ENCODE assay signal across 1 cellular context in the genomic region with DNA sequence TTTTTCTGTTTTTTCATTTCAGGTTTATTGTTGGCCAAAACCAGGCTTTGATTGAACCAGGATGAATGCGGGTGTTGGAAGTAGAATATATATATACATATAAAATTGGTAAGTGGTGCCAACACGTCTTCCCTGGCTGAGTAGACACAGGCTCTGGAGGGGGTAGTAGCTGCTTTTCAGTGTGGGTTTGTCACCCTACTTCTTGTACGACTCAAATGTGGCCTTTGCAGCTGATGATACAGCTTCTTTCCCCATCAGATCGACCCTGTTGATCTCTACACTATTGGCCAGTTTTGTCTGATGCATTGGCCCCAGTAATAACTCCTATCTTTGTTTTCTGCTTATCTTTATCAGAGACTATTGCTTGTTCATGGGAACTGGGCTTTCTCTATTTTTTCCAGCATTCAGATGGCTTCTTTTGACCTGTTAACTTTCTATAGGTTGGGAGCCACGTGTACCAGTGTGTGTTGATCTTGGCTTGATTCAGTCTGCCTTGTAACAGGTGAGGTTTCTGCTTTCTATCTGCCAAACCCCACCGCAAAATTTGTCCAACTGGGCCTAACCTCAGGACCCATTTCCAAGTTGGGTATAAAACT.
TF ChIP-seq lines count a peak whose summit lies in the region.

No MANE protein-coding gene starts in this region.

TF ChIP-seq in HepG2, 621 proteins besides CTCF, POLR2A, EP300 and RAD21 (continued from another document and continues in another):
- TF ChIP-seq, protein P1, sequence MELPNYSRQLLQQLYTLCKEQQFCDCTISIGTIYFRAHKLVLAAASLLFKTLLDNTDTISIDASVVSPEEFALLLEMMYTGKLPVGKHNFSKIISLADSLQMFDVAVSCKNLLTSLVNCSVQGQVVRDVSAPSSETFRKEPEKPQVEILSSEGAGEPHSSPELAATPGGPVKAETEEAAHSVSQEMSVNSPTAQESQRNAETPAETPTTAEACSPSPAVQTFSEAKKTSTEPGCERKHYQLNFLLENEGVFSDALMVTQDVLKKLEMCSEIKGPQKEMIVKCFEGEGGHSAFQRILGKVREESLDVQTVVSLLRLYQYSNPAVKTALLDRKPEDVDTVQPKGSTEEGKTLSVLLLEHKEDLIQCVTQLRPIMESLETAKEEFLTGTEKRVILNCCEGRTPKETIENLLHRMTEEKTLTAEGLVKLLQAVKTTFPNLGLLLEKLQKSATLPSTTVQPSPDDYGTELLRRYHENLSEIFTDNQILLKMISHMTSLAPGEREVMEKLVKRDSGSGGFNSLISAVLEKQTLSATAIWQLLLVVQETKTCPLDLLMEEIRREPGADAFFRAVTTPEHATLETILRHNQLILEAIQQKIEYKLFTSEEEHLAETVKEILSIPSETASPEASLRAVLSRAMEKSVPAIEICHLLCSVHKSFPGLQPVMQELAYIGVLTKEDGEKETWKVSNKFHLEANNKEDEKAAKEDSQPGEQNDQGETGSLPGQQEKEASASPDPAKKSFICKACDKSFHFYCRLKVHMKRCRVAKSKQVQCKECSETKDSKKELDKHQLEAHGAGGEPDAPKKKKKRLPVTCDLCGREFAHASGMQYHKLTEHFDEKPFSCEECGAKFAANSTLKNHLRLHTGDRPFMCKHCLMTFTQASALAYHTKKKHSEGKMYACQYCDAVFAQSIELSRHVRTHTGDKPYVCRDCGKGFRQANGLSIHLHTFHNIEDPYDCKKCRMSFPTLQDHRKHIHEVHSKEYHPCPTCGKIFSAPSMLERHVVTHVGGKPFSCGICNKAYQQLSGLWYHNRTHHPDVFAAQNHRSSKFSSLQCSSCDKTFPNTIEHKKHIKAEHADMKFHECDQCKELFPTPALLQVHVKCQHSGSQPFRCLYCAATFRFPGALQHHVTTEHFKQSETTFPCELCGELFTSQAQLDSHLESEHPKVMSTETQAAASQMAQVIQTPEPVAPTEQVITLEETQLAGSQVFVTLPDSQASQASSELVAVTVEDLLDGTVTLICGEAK (IDR thresholded peaks at IDR 0.05), result no peak
- TF ChIP-seq, protein P1 (CRISPR knock-in tag; IDR thresholded peaks at IDR 0.05), result no peak; the same call in 1 of the 2 replicates
- TF ChIP-seq, protein P2, sequence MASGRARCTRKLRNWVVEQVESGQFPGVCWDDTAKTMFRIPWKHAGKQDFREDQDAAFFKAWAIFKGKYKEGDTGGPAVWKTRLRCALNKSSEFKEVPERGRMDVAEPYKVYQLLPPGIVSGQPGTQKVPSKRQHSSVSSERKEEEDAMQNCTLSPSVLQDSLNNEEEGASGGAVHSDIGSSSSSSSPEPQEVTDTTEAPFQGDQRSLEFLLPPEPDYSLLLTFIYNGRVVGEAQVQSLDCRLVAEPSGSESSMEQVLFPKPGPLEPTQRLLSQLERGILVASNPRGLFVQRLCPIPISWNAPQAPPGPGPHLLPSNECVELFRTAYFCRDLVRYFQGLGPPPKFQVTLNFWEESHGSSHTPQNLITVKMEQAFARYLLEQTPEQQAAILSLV (CRISPR knock-in tag; IDR thresholded peaks at IDR 0.05; ENCODE audit: borderline replicate concordance), result no peak
- TF ChIP-seq ZNF772 (CRISPR knock-in tag; IDR thresholded peaks at IDR 0.05) (0 out of 2 replicates have a peak, but pooled peaks have one; percentile 15), ZNF44 (CRISPR knock-in tag; IDR thresholded peaks at IDR 0.05) (peak; percentile 79), HMGXB4 (CRISPR knock-in tag; IDR thresholded peaks at IDR 0.05; ENCODE audit: borderline replicate concordance in 1 of 2, low read depth in 1 of 2) (0 out of 4 replicates have a peak, but pooled peaks of 1 of the 2 experiments have one; percentile 4), HDAC6 (IDR thresholded peaks at IDR 0.05; ENCODE audit: low read depth, low read length) (no peak; the same call in 1 of the 2 replicates), ZNF484 (CRISPR knock-in tag; IDR thresholded peaks at IDR 0.05; ENCODE audit: borderline replicate concordance, low read depth) (no peak), MEIS2 (CRISPR knock-in tag; IDR thresholded peaks at IDR 0.05) (no peak), ZNF704 (CRISPR knock-in tag; IDR thresholded peaks at IDR 0.05; ENCODE audit: borderline replicate concordance) (no peak; the same call in 1 of the 2 replicates), ZNF296 (CRISPR knock-in tag; conservative IDR thresholded peaks at IDR 0.05) (no peak), ZNF260 (CRISPR knock-in tag; IDR thresholded peaks at IDR 0.05; ENCODE audit: borderline replicate concordance, low read depth) (no peak), KLF11 (CRISPR knock-in tag; IDR thresholded peaks at IDR 0.05) (no peak), RFX3 (CRISPR knock-in tag; IDR thresholded peaks at IDR 0.05) (no peak), ZNF747 (CRISPR knock-in tag; IDR thresholded peaks at IDR 0.05; ENCODE audit: borderline replicate concordance) (no peak), SRSF1 (optimal IDR thresholded peaks at IDR 0.05; ENCODE audit: low read depth, low read length) (no peak), ZNF652 (CRISPR knock-in tag; IDR thresholded peaks at IDR 0.05; ENCODE audit: borderline replicate concordance, low read depth) (no peak; the same call in 1 of the 2 replicates), HNRNPL (IDR thresholded peaks at IDR 0.05; ENCODE audit: low read depth, low read length) (no peak), TEAD3 (CRISPR knock-in tag; optimal IDR thresholded peaks at IDR 0.05; ENCODE audit: borderline replicate concordance) (no peak), SMARCC2 (IDR thresholded peaks at IDR 0.05) (no peak), ZNF777 (CRISPR knock-in tag; IDR thresholded peaks at IDR 0.05) (0 out of 2 replicates have a peak, but pooled peaks have one; percentile 19), ZNF367 (CRISPR knock-in tag; IDR thresholded peaks at IDR 0.05; ENCODE audit: borderline replicate concordance) (0 out of 2 replicates have a peak, but pooled peaks have one; percentile 13), DR1 (CRISPR knock-in tag; IDR thresholded peaks at IDR 0.05) (no peak), TBP (CRISPR knock-in tag; IDR thresholded peaks at IDR 0.05) (no peak), ZNF34 (CRISPR knock-in tag; IDR thresholded peaks at IDR 0.05; ENCODE audit: borderline replicate concordance) (no peak), FOSL1 (CRISPR knock-in tag; IDR thresholded peaks at IDR 0.05; ENCODE audit: borderline replicate concordance) (no peak), SRY (CRISPR knock-in tag; IDR thresholded peaks at IDR 0.05) (0 out of 2 replicates have a peak, but pooled peaks have one; percentile 25), GPN1 (CRISPR knock-in tag; IDR thresholded peaks at IDR 0.05; ENCODE audit: borderline replicate concordance) (no peak), HMG20B (CRISPR knock-in tag; conservative IDR thresholded peaks at IDR 0.05) (no peak), PHF8 (CRISPR knock-in tag; IDR thresholded peaks at IDR 0.05) (0 out of 2 replicates have a peak, but pooled peaks have one; percentile 2), IKZF5 (CRISPR knock-in tag; IDR thresholded peaks at IDR 0.05) (no peak), ZBTB42 (CRISPR knock-in tag; IDR thresholded peaks at IDR 0.05) (peak; percentile 59; the same call in 1 of the 2 replicates), MED8 (CRISPR knock-in tag; IDR thresholded peaks at IDR 0.05; ENCODE audit: insufficient replicate concordance) (no peak), ZBTB8A (CRISPR knock-in tag; IDR thresholded peaks at IDR 0.05; ENCODE audit: borderline replicate concordance, low read depth) (no peak), MAX (IDR thresholded peaks at IDR 0.05) (peak; percentile 18; the same call in 1 of the 2 replicates), ZFP41 (CRISPR knock-in tag; IDR thresholded peaks at IDR 0.05; ENCODE audit: borderline replicate concordance) (no peak), ZNF564 (CRISPR knock-in tag; IDR thresholded peaks at IDR 0.05) (0 out of 2 replicates have a peak, but pooled peaks have one; percentile 17), ZNF354B (CRISPR knock-in tag; IDR thresholded peaks at IDR 0.05) (no peak), ZMYM3 (CRISPR knock-in tag; IDR thresholded peaks at IDR 0.05) (0 out of 2 replicates have a peak, but pooled peaks have one; percentile 10), HOXA7 (CRISPR knock-in tag; IDR thresholded peaks at IDR 0.05) (no peak), ZNF580 (CRISPR knock-in tag; IDR thresholded peaks at IDR 0.05; ENCODE audit: borderline replicate concordance, low read depth) (0 out of 2 replicates have a peak, but pooled peaks have one; percentile 31), ZNF557 (CRISPR knock-in tag; IDR thresholded peaks at IDR 0.05) (no peak), SIN3B (IDR thresholded peaks at IDR 0.05; ENCODE audit: low read length) (no peak; the same call in 1 of the 2 replicates)
- TF ChIP-seq, protein P3, sequence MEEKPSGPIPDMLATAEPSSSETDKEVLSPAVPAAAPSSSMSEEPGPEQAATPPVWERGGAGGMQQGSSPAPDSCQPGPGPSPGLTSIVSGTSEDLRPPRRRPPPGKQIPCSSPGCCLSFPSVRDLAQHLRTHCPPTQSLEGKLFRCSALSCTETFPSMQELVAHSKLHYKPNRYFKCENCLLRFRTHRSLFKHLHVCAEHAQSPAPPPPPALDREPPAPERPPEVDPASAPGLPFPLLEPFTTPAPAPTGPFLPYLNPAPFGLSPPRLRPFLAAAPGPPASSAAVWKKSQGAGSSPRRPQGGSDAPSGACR (CRISPR knock-in tag; IDR thresholded peaks at IDR 0.05), result no peak
- TF ChIP-seq, protein P4, sequence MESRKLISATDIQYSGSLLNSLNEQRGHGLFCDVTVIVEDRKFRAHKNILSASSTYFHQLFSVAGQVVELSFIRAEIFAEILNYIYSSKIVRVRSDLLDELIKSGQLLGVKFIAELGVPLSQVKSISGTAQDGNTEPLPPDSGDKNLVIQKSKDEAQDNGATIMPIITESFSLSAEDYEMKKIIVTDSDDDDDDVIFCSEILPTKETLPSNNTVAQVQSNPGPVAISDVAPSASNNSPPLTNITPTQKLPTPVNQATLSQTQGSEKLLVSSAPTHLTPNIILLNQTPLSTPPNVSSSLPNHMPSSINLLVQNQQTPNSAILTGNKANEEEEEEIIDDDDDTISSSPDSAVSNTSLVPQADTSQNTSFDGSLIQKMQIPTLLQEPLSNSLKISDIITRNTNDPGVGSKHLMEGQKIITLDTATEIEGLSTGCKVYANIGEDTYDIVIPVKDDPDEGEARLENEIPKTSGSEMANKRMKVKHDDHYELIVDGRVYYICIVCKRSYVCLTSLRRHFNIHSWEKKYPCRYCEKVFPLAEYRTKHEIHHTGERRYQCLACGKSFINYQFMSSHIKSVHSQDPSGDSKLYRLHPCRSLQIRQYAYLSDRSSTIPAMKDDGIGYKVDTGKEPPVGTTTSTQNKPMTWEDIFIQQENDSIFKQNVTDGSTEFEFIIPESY (CRISPR knock-in tag; IDR thresholded peaks at IDR 0.05), result no peak
